ENCODE assay signal across 36 cellular contexts in genomic region chr12:13052414-13052813, GRCh38. TPM values are rescaled to one million over a fixed set of nuclear protein-coding genes. Genes with fewer than 3 reads are reported as not detected.
"Had no signal": no experiment of that assay in that cellular context is flagged by ENCODE, and none has a peak within 500 bp of the region (broad histone marks: within the 10 kb centered on the region; RNA-seq: fewer than 3 reads in every experiment).

No MANE protein-coding gene starts in this region.

- H3K4me3 Mint-ChIP-seq: activated naive CD8-positive, alpha-beta T cell treated with anti-CD3 and anti-CD28 coated beads, Interleukin-2, amount 10 ng/mL, durations not matched to agents 7 days and 5 days; natural killer cell; neural progenitor cell; stimulated activated naive B cell treated with anti-CD40 and anti-IgM and Interleukin-4, amounts not matched to agents 10 μg/mL and 1 μg/mL and 100 μg/mL, for 72 hours; T-helper 1 cell treated with Interleukin-12 subunit alpha and Interleukin-12 subunit beta and Interleukin-4 antibody, amounts not matched to agents 30 μg/mL and 1 μg/mL, for 36 hours had no signal

- H3K27ac Mint-ChIP-seq: activated naive CD8-positive, alpha-beta T cell treated with anti-CD3 and anti-CD28 coated beads, Interleukin-2, amount 10 ng/mL, durations not matched to agents 7 days and 5 days; natural killer cell; neural progenitor cell; stimulated activated naive B cell treated with anti-CD40 and anti-IgM and Interleukin-4, amounts not matched to agents 10 μg/mL and 1 μg/mL and 100 μg/mL, for 72 hours; T-helper 1 cell treated with Interleukin-12 subunit alpha and Interleukin-12 subunit beta and Interleukin-4 antibody, amounts not matched to agents 30 μg/mL and 1 μg/mL, for 36 hours had no signal

- H3K4me1 Mint-ChIP-seq: natural killer cell had no signal

- ATAC-seq: gastrocnemius medialis; natural killer cell; stimulated activated naive B cell treated with anti-CD40 and anti-IgM and Interleukin-4, amounts not matched to agents 10 μg/mL and 1 μg/mL and 100 μg/mL, for 72 hours had no signal

- DNase-seq: activated CD4-positive, alpha-beta T cell treated with anti-CD3 and anti-CD28 coated beads for 1 hour; activated CD4-positive, alpha-beta T cell treated with anti-CD3 and anti-CD28 coated beads, Interleukin-2, amount 50 U/mL, for 1 hour; activated CD8-positive, alpha-beta memory T cell treated with anti-CD3 and anti-CD28 coated beads for 24 hours; activated naive CD4-positive, alpha-beta T cell; activated naive CD8-positive, alpha-beta T cell treated with anti-CD3 and anti-CD28 coated beads, Interleukin-2, amount 10 ng/mL, durations not matched to agents 7 days and 5 days; activated T-cell treated with anti-CD3 and anti-CD28 coated beads, Interleukin-2, amount 50 U/mL, for 1 hour; amniotic stem cell; brain microvascular endothelial cell; dorsolateral prefrontal cortex; effector memory CD4-positive, alpha-beta T cell; erythroblast; gastrocnemius medialis; islet precursor cell; left ventricle myocardium inferior; mesendoderm; natural killer cell; occipital lobe; stimulated activated CD4-positive, alpha-beta T cell treated with anti-CD3 and anti-CD28 coated beads, Interleukin-1b, Interleukin-23, amount 100 ng/mL, for 48 hours; stimulated activated CD4-positive, alpha-beta T cell treated with anti-CD3 and anti-CD28 coated beads, Interleukin-4, amount 100 ng/mL, for 4 hours; stimulated activated CD8-positive, alpha-beta memory T cell treated with anti-CD3 and anti-CD28 coated beads, Interleukin-4, amount 100 ng/mL, for 48 hours; stimulated activated naive B cell treated with anti-CD40 and anti-IgM and Interleukin-4, amounts not matched to agents 10 μg/mL and 1 μg/mL and 100 μg/mL, for 72 hours; T-helper 9 cell; WERI-Rb-1 had no signal

- H3K27me3 Mint-ChIP-seq: activated naive CD8-positive, alpha-beta T cell treated with anti-CD3 and anti-CD28 coated beads, Interleukin-2, amount 10 ng/mL, durations not matched to agents 7 days and 5 days; stimulated activated naive B cell treated with anti-CD40 and anti-IgM and Interleukin-4, amounts not matched to agents 10 μg/mL and 1 μg/mL and 100 μg/mL, for 72 hours had no signal

RNA-seq across cellular contexts. Expression of gene GSG1, which starts 51.1 kb away (rescaled TPM):
- total RNA-seq: activated naive CD8-positive, alpha-beta T cell treated with anti-CD3 and anti-CD28 coated beads, Interleukin-2, amount 10 ng/mL, durations not matched to agents 7 days and 5 days; cardiac septum; cerebellum; gastrocnemius medialis; hepatocyte; left ventricle myocardium inferior; lung; mononuclear cell; natural killer cell; occipital lobe; pulmonary artery endothelial cell; right atrium auricular region; smooth muscle cell; temporal lobe; tibial nerve; ureter had no signal
